In genomic region chr15:39936681-39937080, GRCh38 we compare ENCODE assay signal across 1 cellular context.
TF ChIP-seq lines count a peak whose summit lies in the region.

No MANE protein-coding gene starts in this region.

TF ChIP-seq in WTC11, 78 proteins besides CTCF, POLR2A, EP300 and RAD21:
- TF ChIP-seq ZNF232 (CRISPR knock-in tag; IDR thresholded peaks at IDR 0.05) (no peak), OVOL2 (CRISPR knock-in tag; IDR thresholded peaks at IDR 0.05; ENCODE audit: borderline replicate concordance) (no peak), TEAD4 (CRISPR knock-in tag; IDR thresholded peaks at IDR 0.05) (no peak), ZNF219 (CRISPR knock-in tag; IDR thresholded peaks at IDR 0.05; ENCODE audit: borderline replicate concordance) (no peak), GABPB1 (CRISPR knock-in tag; IDR thresholded peaks at IDR 0.05) (no peak), ARID4B (CRISPR knock-in tag; IDR thresholded peaks at IDR 0.05; ENCODE audit: borderline replicate concordance) (no peak), ZNF281 (CRISPR knock-in tag; IDR thresholded peaks at IDR 0.05) (no peak), FOXK1 (CRISPR knock-in tag; IDR thresholded peaks at IDR 0.05) (no peak), IRF1 (CRISPR knock-in tag; IDR thresholded peaks at IDR 0.05) (no peak), SMAD3 (CRISPR knock-in tag; IDR thresholded peaks at IDR 0.05; ENCODE audit: borderline replicate concordance) (no peak), ATF6 (CRISPR knock-in tag; IDR thresholded peaks at IDR 0.05) (no peak), CBFB (CRISPR knock-in tag; IDR thresholded peaks at IDR 0.05; ENCODE audit: low read depth) (no peak), ZMAT4 (CRISPR knock-in tag; IDR thresholded peaks at IDR 0.05) (no peak), IRF2 (CRISPR knock-in tag; IDR thresholded peaks at IDR 0.05; ENCODE audit: borderline replicate concordance, low read depth) (no peak), ZNF512 (CRISPR knock-in tag; IDR thresholded peaks at IDR 0.05; ENCODE audit: borderline replicate concordance) (no peak), TCF7 (CRISPR knock-in tag; IDR thresholded peaks at IDR 0.05; ENCODE audit: low read depth) (no peak), NFYB (CRISPR knock-in tag; conservative IDR thresholded peaks at IDR 0.05; ENCODE audit: low read depth) (no peak), NR1H2 (CRISPR knock-in tag; IDR thresholded peaks at IDR 0.05) (no peak), NR2C2 (CRISPR knock-in tag; IDR thresholded peaks at IDR 0.05) (no peak), ATF1 (CRISPR knock-in tag; IDR thresholded peaks at IDR 0.05) (no peak)
